In genomic region chr15:80036067-80036466, GRCh38 we compare ENCODE assay signal across 14 cellular contexts.
DNase-seq lines count a peak whose midpoint lies in the region; ATAC-seq lines count a peak whose summit lies in the region.
"Had no signal": no experiment of that assay in that cellular context is flagged by ENCODE, and none has a peak within 500 bp of the region (broad histone marks: within the 10 kb centered on the region; RNA-seq: fewer than 3 reads in every experiment).

No MANE protein-coding gene starts in this region.

- H3K36me3 Mint-ChIP-seq in stimulated activated memory B cell treated with anti-CD40 and anti-IgM and Interleukin-4, amounts not matched to agents 10 μg/mL and 1 μg/mL and 100 μg/mL, for 72 hours, result no peaks in the 10 kb centered on the region

- peaks cover 49% of the 10 kb centered on the region for H3K4me1 Mint-ChIP-seq in stimulated activated memory B cell treated with anti-CD40 and anti-IgM and Interleukin-4, amounts not matched to agents 10 μg/mL and 1 μg/mL and 100 μg/mL, for 72 hours

- peak; percentile 37 for DNase-seq in NCI-H345 (lab: John Stamatoyannopoulos, UW)
- DNase-seq in NCI-H345 treated with DMSO at 0.1 percent for 48 hours (lab: John Stamatoyannopoulos, UW; ENCODE audit: unreplicated experiment), result no peak
- DNase-seq in NCI-H1105 (lab: John Stamatoyannopoulos, UW), result peak; percentile 66
- peak; percentile 37 for DNase-seq in NCI-H69 (lab: John Stamatoyannopoulos, UW)
- no peak for DNase-seq in KG1 (lab: John Stamatoyannopoulos, UW)
- DNase-seq in hepatic stellate cell (ENCODE audit: low spot score), result no peak
- DNase-seq: C1 segment of cervical spinal cord, H7, Kasumi-1, NCI-H1694, NCI-H226, T-helper 9 cell had no signal

- no peaks in the 10 kb centered on the region for H3K27me3 Mint-ChIP-seq in stimulated activated memory B cell treated with anti-CD40 and anti-IgM and Interleukin-4, amounts not matched to agents 10 μg/mL and 1 μg/mL and 100 μg/mL, for 72 hours

- H3K27ac Mint-ChIP-seq in stimulated activated memory B cell treated with anti-CD40 and anti-IgM and Interleukin-4, amounts not matched to agents 10 μg/mL and 1 μg/mL and 100 μg/mL, for 72 hours, result peak overlapping the region; percentile 18

- H3K9me3 Mint-ChIP-seq in stimulated activated memory B cell treated with anti-CD40 and anti-IgM and Interleukin-4, amounts not matched to agents 10 μg/mL and 1 μg/mL and 100 μg/mL, for 72 hours, result no peaks in the 10 kb centered on the region

- ATAC-seq in stimulated activated memory B cell treated with anti-CD40 and anti-IgM and Interleukin-4, amounts not matched to agents 10 μg/mL and 1 μg/mL and 100 μg/mL, for 72 hours, result no peak
- no peak for ATAC-seq in GM19397 (IDR thresholded peaks at IDR 0.05; ENCODE audit: unreplicated experiment)

- H3K4me3 Mint-ChIP-seq in stimulated activated memory B cell treated with anti-CD40 and anti-IgM and Interleukin-4, amounts not matched to agents 10 μg/mL and 1 μg/mL and 100 μg/mL, for 72 hours, result no peak overlapping the region

Comparison
In these comparisons a context has a peak if more than half of its experiments do, and no peak if none do; other contexts are left out.
1. DNase-seq: peak in NCI-H345 (single experiment), NCI-H1105 (single experiment) and NCI-H69 (single experiment); none in NCI-H345 treated with DMSO at 0.1 percent for 48 hours (single experiment), KG1 (single experiment) and hepatic stellate cell (single experiment).